In genomic region chr12:10614056-10614370, GRCh38 we compare ENCODE assay signal across 8 cellular contexts. TPM values are rescaled to one million over a fixed set of nuclear protein-coding genes. Genes with fewer than 3 reads are reported as not detected.
DNase-seq lines count a peak whose midpoint lies in the region; ATAC-seq and TF ChIP-seq lines count a peak whose summit lies in the region.

No MANE protein-coding gene starts in this region.

- no peak for TF ChIP-seq CTCF in cardiac fibroblast (IDR thresholded peaks at IDR 0.05; ENCODE audit: low read depth, low read length)

- peaks cover 20 to 27% (median 23%) of the 10 kb centered on the region in 3 donors for H3K4me1 Mint-ChIP-seq in naive B cell

- H3K36me3 ChIP-seq in BLaER1 treated with 17β-estradiol and CSF1 and Interleukin-3, amounts not matched to agents 10 nM and 100 nM, result peaks cover 14 to 33% (median 27%) of the 10 kb centered on the region in 11 experiments; a peak in 21 of 22 replicates

- no peak for DNase-seq in cardiac fibroblast (ENCODE audit: low read depth in 2 of 2)
- no peak for DNase-seq in naive B cell
- no peak for DNase-seq in NCI-H2107 treated with DMSO at 0.1 percent for 48 hours (lab: John Stamatoyannopoulos, UW; ENCODE audit: unreplicated experiment)
- no peak for DNase-seq in activated CD4-positive, CD25-positive, alpha-beta regulatory T cell (lab: John Stamatoyannopoulos, UW)
- no peak for DNase-seq in DMS153 (lab: John Stamatoyannopoulos, UW)

- H3K9me3 ChIP-seq in BLaER1 treated with 17β-estradiol and CSF1 and Interleukin-3, amounts not matched to agents 10 nM and 100 nM (replicated peaks in 1 of 11), result no peaks in the 10 kb centered on the region

- H3K27ac ChIP-seq in BLaER1 treated with 17β-estradiol and CSF1 and Interleukin-3, amounts not matched to agents 10 nM and 100 nM, result peak overlapping the region; percentile 86 to 95 (median 92)

- H3K4me3 Mint-ChIP-seq in naive B cell, result peak overlapping the region; percentile 97 to 100 (median 99)

- H4K20me1 ChIP-seq in BLaER1 treated with 17β-estradiol and CSF1 and Interleukin-3, amounts not matched to agents 10 nM and 100 nM, result no peaks in the 10 kb centered on the region

- ATAC-seq in HG03159 (IDR thresholded peaks at IDR 0.05; ENCODE audit: unreplicated experiment) (peak; percentile 29), naive B cell (ENCODE audit: low read depth in 2 of 2) (no peak), HG03457 (IDR thresholded peaks at IDR 0.05; ENCODE audit: unreplicated experiment) (no peak)

- H3K4me3 ChIP-seq in BLaER1 treated with 17β-estradiol and CSF1 and Interleukin-3, amounts not matched to agents 10 nM and 100 nM, result peak overlapping the region; percentile 80 to 91 (median 84)
- peak overlapping the region; percentile 75 to 94 for H3K4me3 ChIP-seq in cardiac fibroblast (replicated peaks in 1 of 2; ENCODE audit: low read depth in 2 of 2, low read length in 2 of 2)

- peak overlapping the region; percentile 50 to 86 (median 75) for H3K4me2 ChIP-seq in BLaER1 treated with 17β-estradiol and CSF1 and Interleukin-3, amounts not matched to agents 10 nM and 100 nM

- peak overlapping the region; percentile 100 for H3K27ac Mint-ChIP-seq in naive B cell

- peak overlapping the region; percentile 89 to 95 (median 92) for H3K9ac ChIP-seq in BLaER1 treated with 17β-estradiol and CSF1 and Interleukin-3, amounts not matched to agents 10 nM and 100 nM

- H3K4me1 ChIP-seq in BLaER1 treated with 17β-estradiol and CSF1 and Interleukin-3, amounts not matched to agents 10 nM and 100 nM, result peaks cover 15 to 25% (median 22%) of the 10 kb centered on the region in 10 experiments

- peaks cover 8 to 15% of the 10 kb centered on the region in 2 donors for H3K36me3 Mint-ChIP-seq in naive B cell

- peaks cover 5 to 14% (median 5%) of the 10 kb centered on the region in 3 donors for H3K27me3 Mint-ChIP-seq in naive B cell

- H3K27me3 ChIP-seq in BLaER1 treated with 17β-estradiol and CSF1 and Interleukin-3, amounts not matched to agents 10 nM and 100 nM, result no peaks in the 10 kb centered on the region

- H3K9me3 Mint-ChIP-seq in naive B cell, result peaks cover 0 to 4% (median 0%) of the 10 kb centered on the region in 7 donors

RNA-seq across cellular contexts. Expression of gene MAGOHB, which starts 0.6 kb away (rescaled TPM):
- polyA plus RNA-seq in naive B cell (ENCODE audit: low read depth in 6 of 6), result 10 to 100 TPM; 37.3 to 46.3 (median 41.6) TPM

RNA-seq across cellular contexts. Expression of gene STYK1, which starts 59.8 kb away (rescaled TPM):
- polyA plus RNA-seq in naive B cell (ENCODE audit: low read depth in 6 of 6), result not detected
